1 cellular context compared by ENCODE assay signal in the genomic region with DNA sequence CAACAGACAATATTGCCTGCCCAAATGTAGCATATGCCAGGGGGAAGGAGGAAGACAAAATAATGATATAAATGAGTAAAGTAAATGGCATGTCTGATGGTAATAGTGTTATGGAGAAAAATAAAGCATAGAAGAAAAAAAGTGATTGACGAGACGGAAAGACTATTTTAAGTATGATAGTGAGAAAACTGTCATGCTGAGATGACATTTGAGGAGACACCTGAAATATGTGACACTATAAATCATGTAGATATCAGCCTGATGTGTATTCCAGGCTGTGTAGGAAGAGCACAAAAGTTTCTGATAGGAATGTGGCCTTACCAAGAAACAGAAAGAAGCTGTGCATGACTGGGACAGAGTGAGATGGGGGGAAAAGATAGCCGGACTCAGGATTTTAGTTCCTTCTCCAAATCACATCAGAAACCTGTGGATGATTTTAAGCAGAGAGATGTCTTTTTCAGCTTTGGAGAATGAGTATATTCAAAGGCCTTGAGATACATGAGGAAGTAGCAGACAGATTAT.
TF ChIP-seq lines count a peak whose summit lies in the region.

No MANE protein-coding gene starts in this region.

TF ChIP-seq in IMR-90, 13 proteins besides CTCF, POLR2A, EP300 and RAD21:
- TF ChIP-seq, protein P1, sequence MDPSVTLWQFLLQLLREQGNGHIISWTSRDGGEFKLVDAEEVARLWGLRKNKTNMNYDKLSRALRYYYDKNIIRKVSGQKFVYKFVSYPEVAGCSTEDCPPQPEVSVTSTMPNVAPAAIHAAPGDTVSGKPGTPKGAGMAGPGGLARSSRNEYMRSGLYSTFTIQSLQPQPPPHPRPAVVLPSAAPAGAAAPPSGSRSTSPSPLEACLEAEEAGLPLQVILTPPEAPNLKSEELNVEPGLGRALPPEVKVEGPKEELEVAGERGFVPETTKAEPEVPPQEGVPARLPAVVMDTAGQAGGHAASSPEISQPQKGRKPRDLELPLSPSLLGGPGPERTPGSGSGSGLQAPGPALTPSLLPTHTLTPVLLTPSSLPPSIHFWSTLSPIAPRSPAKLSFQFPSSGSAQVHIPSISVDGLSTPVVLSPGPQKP (IDR thresholded peaks at IDR 0.05; ENCODE audit: borderline replicate concordance, low read depth, low read length): no peak
- TF ChIP-seq CHD1 (IDR thresholded peaks at IDR 0.05; ENCODE audit: low read depth, low read length) (no peak), SMC3 (IDR thresholded peaks at IDR 0.05; ENCODE audit: low read depth, low read length) (no peak)
